Comparison of ENCODE assay signal across 31 cellular contexts in genomic region chr2:221533299-221533698, GRCh38. TPM values are rescaled to one million over a fixed set of nuclear protein-coding genes. Genes with fewer than 3 reads are reported as not detected.
DNase-seq lines count a peak whose midpoint lies in the region; ATAC-seq, FAIRE-seq and TF ChIP-seq lines count a peak whose summit lies in the region.
"Had no signal": no experiment of that assay in that cellular context is flagged by ENCODE, and none has a peak within 500 bp of the region (broad histone marks: within the 10 kb centered on the region; RNA-seq: fewer than 3 reads in every experiment).

No MANE protein-coding gene starts in this region.

- H3K27ac ChIP-seq in small intestine (ENCODE audit: low read depth in 1 of 2, low read length in 1 of 2) (no peak overlapping the region), spleen (no peak overlapping the region)
- H3K27ac ChIP-seq: body of pancreas, HL-60, KMS-11, left lung, neutrophil, right lobe of liver, tibial artery had no signal

- CTCF ChIA-PET in T-cell (lab: Charles Lee), result no interaction called here

- H3K4me3 Mint-ChIP-seq in T-cell, result no peak overlapping the region
- H3K4me3 Mint-ChIP-seq: activated B cell treated with CpG ODN at 0.5 μM for 24 hours; activated T-helper 17 cell treated with anti-CD3 and anti-CD28 coated beads, Interleukin-2, amount 50 U/mL, for 72 hours; B cell; CD8-positive, alpha-beta memory T cell; T-helper 1 cell treated with Interleukin-12 subunit alpha and Interleukin-12 subunit beta and Interleukin-4 antibody, amounts not matched to agents 30 μg/mL and 1 μg/mL, for 36 hours had no signal

- no peak for ATAC-seq in T-cell (replicated peaks in 1 of 4)
- ATAC-seq in left colon, result peak; percentile 82
- ATAC-seq: activated T-helper 17 cell treated with anti-CD3 and anti-CD28 coated beads, Interleukin-2, amount 50 U/mL, for 72 hours; body of pancreas; left lung; right lobe of liver had no signal

- no peak for FAIRE-seq in small intestine (lab: Jason Lieb, UNC)
- FAIRE-seq: G401.6 had no signal

- H3K36me3 ChIP-seq in small intestine (ENCODE audit: control insufficient read depth in 2 of 2, insufficient read depth in 2 of 2, low read length in 2 of 2) (no peaks in the 10 kb centered on the region), spleen (no peaks in the 10 kb centered on the region)
- H3K36me3 ChIP-seq: HAP-1, left lung, neutrophil, right lobe of liver, tibial artery had no signal

- POLR2A ChIA-PET in T-cell (lab: Charles Lee), result no interaction called here

- H3K9me3 ChIP-seq in small intestine (ENCODE audit: control insufficient read depth, low read depth), result no peaks in the 10 kb centered on the region
- H3K9me3 ChIP-seq in spleen, result no peaks in the 10 kb centered on the region
- H3K9me3 ChIP-seq: body of pancreas, HAP-1, left lung, neutrophil, right lobe of liver, SK-N-SH, tibial artery had no signal

- H3K4me1 ChIP-seq in small intestine (ENCODE audit: control insufficient read depth in 2 of 2, insufficient read depth in 1 of 2, low read depth in 1 of 2, low read length in 1 of 2) (no peaks in the 10 kb centered on the region), spleen (peaks cover 0 to 21% (median 16%) of the 10 kb centered on the region in 6 donors)
- H3K4me1 ChIP-seq: right lobe of liver had no signal

- H3K27me3 ChIP-seq in small intestine (ENCODE audit: control insufficient read depth in 2 of 2, insufficient read depth in 2 of 2, low read length in 2 of 2) (no peaks in the 10 kb centered on the region), spleen (replicated peaks in 1 of 7) (no peaks in the 10 kb centered on the region)
- H3K27me3 ChIP-seq: body of pancreas, dorsolateral prefrontal cortex, left lung, right lobe of liver, tibial artery had no signal

- DNase-seq in COLO668 (lab: John Stamatoyannopoulos, UW; ENCODE audit: unreplicated experiment) (peak; percentile 34), HS-5 (ENCODE audit: low read depth) (peak; percentile 32), T-cell (no peak), left colon (no peak), small intestine (no peak), middle frontal gyrus (ENCODE audit: extremely low spot score, low spot score) (no peak), spleen (no peak)
- DNase-seq: ACHN; activated B cell treated with CpG ODN at 0.5 μM for 24 hours; activated CD4-positive, alpha-beta T cell treated with anti-CD3 and anti-CD28 coated beads, Interleukin-2, amount 50 U/mL, for 1 hour; activated naive CD4-positive, alpha-beta T cell treated with anti-CD3 and anti-CD28 coated beads, Interleukin-2, amount 50 U/mL, for 16 hours; body of pancreas; CD8-positive, alpha-beta memory T cell; dorsolateral prefrontal cortex; left lung; mesenchymal stem cell; NCI-H1417 treated with DMSO at 0.1 percent for 48 hours; NCI-H2029 treated with DMSO at 0.1 percent for 48 hours; NCI-H446; right lobe of liver; SK-N-SH; stimulated activated CD4-positive, alpha-beta T cell treated with anti-CD3 and anti-CD28 coated beads, Interleukin-4, amount 100 ng/mL, for 1 hour; tibial artery had no signal

- no peaks in the 10 kb centered on the region for H3K9me3 Mint-ChIP-seq in T-cell
- H3K9me3 Mint-ChIP-seq: activated B cell treated with CpG ODN at 0.5 μM for 24 hours; activated T-helper 17 cell treated with anti-CD3 and anti-CD28 coated beads, Interleukin-2, amount 50 U/mL, for 72 hours; CD8-positive, alpha-beta memory T cell; T-helper 1 cell treated with Interleukin-12 subunit alpha and Interleukin-12 subunit beta and Interleukin-4 antibody, amounts not matched to agents 30 μg/mL and 1 μg/mL, for 36 hours had no signal

- H3K27ac Mint-ChIP-seq in T-cell, result peak overlapping the region; percentile 41 to 60
- H3K27ac Mint-ChIP-seq: activated B cell treated with CpG ODN at 0.5 μM for 24 hours; activated T-helper 17 cell treated with anti-CD3 and anti-CD28 coated beads, Interleukin-2, amount 50 U/mL, for 72 hours; B cell; T-helper 1 cell treated with Interleukin-12 subunit alpha and Interleukin-12 subunit beta and Interleukin-4 antibody, amounts not matched to agents 30 μg/mL and 1 μg/mL, for 36 hours had no signal

- H3K4me3 ChIP-seq in small intestine (ENCODE audit: low read depth in 1 of 2, low read length in 2 of 2) (no peak overlapping the region), spleen (no peak overlapping the region)
- H3K4me3 ChIP-seq: body of pancreas, dorsolateral prefrontal cortex, HAP-1, left lung, right lobe of liver, tibial artery had no signal

- TF ChIP-seq CTCF in spleen (IDR thresholded peaks at IDR 0.05 in 8 of 11, conservative IDR thresholded peaks at IDR 0.05 in 3 of 11), result no peak

- WGBS in small intestine, 3 donors, result 61 to 78% (median 75%) methylated on average over 6 of the region's 6 CpGs
- WGBS in spleen, 5 donors, result 90 to 96% (median 94%) methylated on average over 6 of the region's 6 CpGs

- no peaks in the 10 kb centered on the region for H3K27me3 Mint-ChIP-seq in T-cell
- H3K27me3 Mint-ChIP-seq: activated B cell treated with CpG ODN at 0.5 μM for 24 hours; activated T-helper 17 cell treated with anti-CD3 and anti-CD28 coated beads, Interleukin-2, amount 50 U/mL, for 72 hours; B cell had no signal

- intact Hi-C loops in left colon (cut with DNase I, micrococcal nuclease), result no loop called here
- intact Hi-C loops in spleen (cut with DNase I; ENCODE audit: low total_unique reads), result no loop called here

- H3K4me1 Mint-ChIP-seq in T-cell, result peaks cover 37 to 72% (median 43%) of the 10 kb centered on the region in 3 donors

- peaks cover 11% of the 10 kb centered on the region for H3K36me3 Mint-ChIP-seq in T-cell

- TF ChIP-seq POLR2A in spleen (IDR thresholded peaks at IDR 0.05), result no peak

RNA-seq across cellular contexts. Expression of gene EPHA4, which starts 38.8 kb away (rescaled TPM):
- total RNA-seq in T-cell, result 10 to 100 TPM; 47.2 to 93.9 (median 58.0) TPM
- 10 to 100 TPM; 16.5 to 21.2 TPM for total RNA-seq in left colon
- polyA plus RNA-seq in small intestine, result 1 to 10 TPM in 1 of 3 donors, not detected in 2; 3.1 TPM
- 10 to 100 TPM in 6 of 7 donors, 1 to 10 TPM in 1; 8.2 to 21.0 (median 17.5) TPM for total RNA-seq in spleen
- polyA plus RNA-seq in spleen, result 1 to 10 TPM in 2 of 3 donors, under 1 TPM in 1; 0.80 to 2.9 (median 1.4) TPM

Comparison
In these comparisons a context has a peak if more than half of its experiments do, and no peak if none do; other contexts are left out.
1. DNase-seq: peak in COLO668 (single experiment) and HS-5 (single experiment); none in T-cell (0 of 34), left colon (0 of 2), small intestine (single experiment), middle frontal gyrus (single experiment) and spleen (single experiment).